Comparison of ENCODE assay signal across 8 cellular contexts in the genomic region with DNA sequence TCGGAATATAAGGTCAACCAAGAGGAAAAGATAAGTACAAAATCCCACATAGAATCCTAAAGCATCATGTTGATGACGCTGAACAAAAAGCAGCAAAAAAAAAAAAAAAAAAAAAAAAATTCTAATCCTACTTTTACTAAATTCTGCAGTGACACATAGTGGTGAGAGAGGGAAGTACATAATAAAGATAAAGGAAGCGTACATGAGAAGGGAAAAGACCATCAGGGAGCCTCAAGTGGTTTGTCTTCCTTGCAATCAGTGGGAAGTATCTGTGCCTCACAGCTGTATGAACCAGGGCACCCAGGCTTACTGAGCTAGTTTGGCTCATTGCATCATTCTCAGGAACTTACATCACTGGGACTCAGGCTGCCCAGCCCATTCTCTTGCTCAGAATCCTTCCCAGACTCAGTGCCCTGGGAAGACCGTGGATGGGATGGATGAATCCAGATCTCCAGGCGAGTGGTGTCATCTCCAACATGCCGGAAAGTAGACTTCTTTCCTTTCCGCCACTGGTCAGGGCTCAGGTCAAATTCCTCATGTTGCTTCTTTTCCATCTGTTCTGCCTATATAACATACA. TPM values are rescaled to one million over a fixed set of nuclear protein-coding genes. Genes with fewer than 3 reads are reported as not detected.
A peak's percentile ranks its signal among the peaks of the same experiment; 100 is the strongest.
DNase-seq lines count a peak whose midpoint lies in the region; ATAC-seq and TF ChIP-seq lines count a peak whose summit lies in the region.

No MANE protein-coding gene starts in this region.

- no peaks in the 10 kb centered on the region for H3K79me2 ChIP-seq in osteoblast (ENCODE audit: insufficient read depth, low read length)

- H3K36me3 ChIP-seq in osteoblast (ENCODE audit: insufficient read depth, low read length): peaks cover 47% of the 10 kb centered on the region

- H2AFZ ChIP-seq in osteoblast (ENCODE audit: low read length): no peak overlapping the region

- peak; percentile 66 for ATAC-seq in activated B cell treated with CpG ODN at 0.5 μM for 24 hours (ENCODE audit: low read depth)

- H3K27me3 ChIP-seq in osteoblast (ENCODE audit: insufficient read depth, low read length): no peaks in the 10 kb centered on the region

- POLR2A ChIA-PET in activated B cell treated with CpG ODN at 0.5 μM for 24 hours (lab: Charles Lee): interaction anchor here (1.2 kb wide), 1 partner anchor 227 kb away, joined by 4 read pairs; a partner anchor contains a TSS

- intact Hi-C loops in activated B cell treated with CpG ODN at 0.5 μM for 24 hours (cut with micrococcal nuclease): loop anchor here (1.0 kb wide), 2 partner anchors 227 to 400 kb away; a partner anchor contains a TSS

- H3K27ac ChIP-seq in osteoblast (ENCODE audit: low read depth, low read length): peak overlapping the region; percentile 67

- H3K4me1 ChIP-seq in osteoblast (ENCODE audit: insufficient read depth, low read length): peaks cover 3% of the 10 kb centered on the region

- no peaks in the 10 kb centered on the region for H3K4me1 Mint-ChIP-seq in activated B cell treated with CpG ODN at 0.5 μM for 24 hours

- no peaks in the 10 kb centered on the region for H4K20me1 ChIP-seq in osteoblast (ENCODE audit: insufficient read depth, low read length)

- H3K4me3 ChIP-seq in foreskin fibroblast (ENCODE audit: low read depth in 1 of 2, low read length in 2 of 2) (no peak overlapping the region), osteoblast (ENCODE audit: insufficient read depth, low read length) (no peak overlapping the region)

- H3K4me3 Mint-ChIP-seq in activated B cell treated with CpG ODN at 0.5 μM for 24 hours: no peak overlapping the region

- no peaks in the 10 kb centered on the region for H3K9me3 ChIP-seq in osteoblast (ENCODE audit: low read depth, low read length)

- no peak overlapping the region for H3K4me2 ChIP-seq in osteoblast (ENCODE audit: insufficient read depth, low read length)

- H3K27ac Mint-ChIP-seq in activated B cell treated with CpG ODN at 0.5 μM for 24 hours: no peak overlapping the region

- peaks cover 61% of the 10 kb centered on the region for H3K36me3 Mint-ChIP-seq in activated B cell treated with CpG ODN at 0.5 μM for 24 hours (ENCODE audit: low read depth)

- DNase-seq in A172 (ENCODE audit: low spot score) (peak; percentile 69), G401 (ENCODE audit: low spot score) (peak; percentile 65), NCI-H2029 (lab: John Stamatoyannopoulos, UW) (peak; percentile 12), activated B cell treated with CpG ODN at 0.5 μM for 24 hours (no peak), foreskin fibroblast (peak; percentile 82 to 86), osteoblast (ENCODE audit: insufficient read length, low spot score, missing footprints) (peak; percentile 73), occipital lobe (lab: John Stamatoyannopoulos, UW) (no peak), amygdala (lab: John Stamatoyannopoulos, UW) (no peak)

- no peaks in the 10 kb centered on the region for H3K9me3 Mint-ChIP-seq in activated B cell treated with CpG ODN at 0.5 μM for 24 hours

- TF ChIP-seq CTCF in activated B cell treated with CpG ODN at 0.5 μM for 24 hours (IDR thresholded peaks at IDR 0.05): no peak
- peak; percentile 34 for TF ChIP-seq CTCF in foreskin fibroblast (IDR thresholded peaks at IDR 0.05; ENCODE audit: low read depth, low read length)
- TF ChIP-seq CTCF in osteoblast (IDR thresholded peaks at IDR 0.05; ENCODE audit: extremely low read depth, low read depth, low read length): peak; percentile 72

- CTCF ChIA-PET in activated B cell treated with CpG ODN at 0.5 μM for 24 hours (lab: Charles Lee): interaction anchor here (0.6 to 2.8 kb wide), 12 partner anchors 18 to 417 kb away, joined by 3 to 21 read pairs (median 4); a partner anchor contains a TSS

- in situ Hi-C loops in G401 (cut with HindIII; ENCODE audit: low sequenced_read_pairs): no loop called here

- H3K27me3 Mint-ChIP-seq in activated B cell treated with CpG ODN at 0.5 μM for 24 hours: no peaks in the 10 kb centered on the region

RNA-seq across cellular contexts. Expression of a gene that starts 21.2 kb away (rescaled TPM):
- total RNA-seq in A172 (2014; rRNA removed; shearing (Covaris generic)): 15.1 and 21.4 TPM in 2 replicates
- 13.3 and 17.6 TPM in 2 replicates for total RNA-seq in G401 (2014; rRNA removed; shearing (Covaris generic))
- 22.0 and 30.5 TPM in 2 replicates for total RNA-seq in activated B cell treated with CpG ODN at 0.5 μM for 24 hours
- total RNA-seq in osteoblast: 35.9 and 42.7 TPM in 2 replicates
- 19.8 TPM for total RNA-seq in occipital lobe

RNA-seq across cellular contexts. Expression of a gene that starts 21.4 kb away (rescaled TPM):
- 13.6 and 41.2 TPM in 2 replicates for total RNA-seq in A172 (2014; rRNA removed; shearing (Covaris generic))
- total RNA-seq in G401 (2014; rRNA removed; shearing (Covaris generic)): 15.9 and 19.7 TPM in 2 replicates
- total RNA-seq in activated B cell treated with CpG ODN at 0.5 μM for 24 hours: 5.7 and 8.6 TPM in 2 replicates
- total RNA-seq in osteoblast: 20.6 and 22.4 TPM in 2 replicates
- total RNA-seq in occipital lobe: 57.9 TPM

RNA-seq across cellular contexts. Expression of a gene that starts 53.9 kb away (rescaled TPM):
- total RNA-seq in A172 (2014; rRNA removed; shearing (Covaris generic)): 66.9 and 86.7 TPM in 2 replicates
- 46.8 and 63.3 TPM in 2 replicates for total RNA-seq in G401 (2014; rRNA removed; shearing (Covaris generic))
- total RNA-seq in activated B cell treated with CpG ODN at 0.5 μM for 24 hours (46.4 and 48.5 TPM in 2 replicates), osteoblast (37.7 and 42.0 TPM in 2 replicates), occipital lobe (26.5 TPM)

RNA-seq across cellular contexts. Expression of a gene that starts 54.9 kb away (rescaled TPM):
- 15.7 and 23.3 TPM in 2 replicates for total RNA-seq in A172 (2014; rRNA removed; shearing (Covaris generic))
- total RNA-seq in G401 (2014; rRNA removed; shearing (Covaris generic)): 24.7 and 35.2 TPM in 2 replicates
- 50.1 and 60.5 TPM in 2 replicates for total RNA-seq in activated B cell treated with CpG ODN at 0.5 μM for 24 hours
- 35.4 and 37.3 TPM in 2 replicates for total RNA-seq in osteoblast
- total RNA-seq in occipital lobe: 63.5 TPM

Comparison
In these comparisons a context has a peak if more than half of its experiments do, and no peak if none do; other contexts are left out.
1. DNase-seq: peak in A172 (single experiment), G401 (single experiment), NCI-H2029 (single experiment), foreskin fibroblast (2 of 2) and osteoblast (single experiment); none in activated B cell treated with CpG ODN at 0.5 μM for 24 hours (single experiment), occipital lobe (single experiment) and amygdala (0 of 56).